ENCODE assay signal across 9 cellular contexts in the genomic region with DNA sequence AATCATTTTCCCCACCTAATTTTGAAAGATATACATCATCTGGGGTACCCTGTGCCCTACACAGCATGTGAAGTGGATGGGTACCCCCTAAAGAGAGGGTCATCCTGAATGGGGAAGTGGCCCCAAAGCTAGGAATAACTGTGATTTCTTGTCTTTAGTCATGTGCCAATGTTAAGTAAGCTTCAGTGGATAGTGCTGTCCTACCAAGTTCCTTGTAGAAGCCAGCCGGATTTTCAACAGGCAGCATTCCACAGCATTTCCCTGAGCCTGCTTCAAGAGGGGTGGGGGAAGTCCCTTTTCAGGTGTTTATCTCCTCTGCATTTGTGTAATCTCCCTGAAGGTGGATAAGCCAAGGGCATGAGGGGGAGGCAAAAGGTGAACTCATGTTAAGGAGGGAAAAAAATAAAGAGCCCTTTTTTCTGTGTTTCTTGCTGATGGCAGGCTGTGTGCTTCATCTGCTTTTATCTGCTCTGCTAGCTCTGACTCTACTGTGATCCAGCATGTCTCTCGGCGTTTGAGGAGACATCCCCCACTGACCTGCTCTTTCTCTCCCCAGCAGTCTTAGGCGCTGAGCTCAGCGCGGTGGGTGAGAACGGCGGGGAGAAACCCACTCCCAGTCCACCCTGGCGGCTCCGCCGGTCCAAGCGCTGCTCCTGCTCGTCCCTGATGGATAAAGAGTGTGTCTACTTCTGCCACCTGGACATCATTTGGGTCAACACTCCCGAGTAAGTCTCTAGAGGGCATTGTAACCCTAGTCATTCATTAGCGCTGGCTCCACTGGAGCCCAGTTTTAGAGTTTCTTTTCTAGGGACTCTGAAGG. TPM values are rescaled to one million over a fixed set of nuclear protein-coding genes. Genes with fewer than 3 reads are reported as not detected.
A peak's percentile ranks its signal among the peaks of the same experiment; 100 is the strongest.
DNase-seq lines count a peak whose midpoint lies in the region; ATAC-seq and TF ChIP-seq lines count a peak whose summit lies in the region.
"Had no signal": no experiment of that assay in that cellular context is flagged by ENCODE, and none has a peak within 500 bp of the region (broad histone marks: within the 10 kb centered on the region; RNA-seq: fewer than 3 reads in every experiment).

No MANE protein-coding gene starts in this region.

- H3K27me3 ChIP-seq in HUES48 (ENCODE audit: control insufficient read depth, insufficient read depth, low read length), result peaks cover 21% of the 10 kb centered on the region

- in situ Hi-C loops in ACHN (cut with HindIII; ENCODE audit: low pct_ligation_motif_present, low pct_unique_long_range_greater_than_20kb, low sequenced_read_pairs), result loop anchor here (10.0 kb wide), 1 partner anchor 313 kb away; no protein-coding TSS in a partner anchor

- DNase-seq in ACHN, result peak; percentile 39
- peak; percentile 66 for DNase-seq in choroid plexus epithelial cell (ENCODE audit: low read depth)
- peak; percentile 42 to 68 for DNase-seq in lung microvascular endothelial cell (ENCODE audit: low read depth in 2 of 2)
- no peak for DNase-seq in activated CD8-positive, alpha-beta memory T cell treated with anti-CD3 and anti-CD28 coated beads, Interleukin-2, amount 50 U/mL, for 4 hours
- DNase-seq in NCI-H2171 (lab: John Stamatoyannopoulos, UW), result no peak
- DNase-seq: DND-41 had no signal

- no peaks in the 10 kb centered on the region for H3K9me3 ChIP-seq in HUES48 (ENCODE audit: control insufficient read depth, insufficient read depth, low read length)

- ATAC-seq in GM18867 (IDR thresholded peaks at IDR 0.05; ENCODE audit: unreplicated experiment) (no peak), HG02981 (IDR thresholded peaks at IDR 0.05; ENCODE audit: unreplicated experiment) (no peak)

- peak; percentile 61 for TF ChIP-seq CTCF in choroid plexus epithelial cell (conservative IDR thresholded peaks at IDR 0.05; ENCODE audit: low read depth, low read length)

- peak overlapping the region; percentile 38 for H3K27ac ChIP-seq in HUES48 (ENCODE audit: low read depth, low read length)

- H3K36me3 ChIP-seq in HUES48 (ENCODE audit: control insufficient read depth, insufficient read depth, low read length), result peaks cover 20% of the 10 kb centered on the region; the same call in 1 of the 2 replicates

- H3K4me3 ChIP-seq in HUES48 (ENCODE audit: low read depth, low read length) (peak overlapping the region; percentile 76), choroid plexus epithelial cell (ENCODE audit: low read depth, low read length) (peak overlapping the region; percentile 25)

- H3K9ac ChIP-seq in HUES48 (ENCODE audit: low read depth, low read length), result peak overlapping the region; percentile 22; the same call in 1 of the 2 replicates

- peaks cover 32% of the 10 kb centered on the region for H3K4me1 ChIP-seq in HUES48 (ENCODE audit: control insufficient read depth, insufficient read depth, low read length)

RNA-seq across cellular contexts. Expression of gene EDN1, which starts 1.8 kb away (rescaled TPM):
- total RNA-seq in lung microvascular endothelial cell, result 110 and 268 TPM in 2 replicates

Comparison
In these comparisons a context has a peak if more than half of its experiments do, and no peak if none do; other contexts are left out.
1. DNase-seq: peak in ACHN (single experiment), choroid plexus epithelial cell (single experiment) and lung microvascular endothelial cell (2 of 2); none in activated CD8-positive, alpha-beta memory T cell treated with anti-CD3 and anti-CD28 coated beads, Interleukin-2, amount 50 U/mL, for 4 hours (single experiment) and NCI-H2171 (single experiment).